Comparison of ENCODE assay signal across 20 cellular contexts in the genomic region with DNA sequence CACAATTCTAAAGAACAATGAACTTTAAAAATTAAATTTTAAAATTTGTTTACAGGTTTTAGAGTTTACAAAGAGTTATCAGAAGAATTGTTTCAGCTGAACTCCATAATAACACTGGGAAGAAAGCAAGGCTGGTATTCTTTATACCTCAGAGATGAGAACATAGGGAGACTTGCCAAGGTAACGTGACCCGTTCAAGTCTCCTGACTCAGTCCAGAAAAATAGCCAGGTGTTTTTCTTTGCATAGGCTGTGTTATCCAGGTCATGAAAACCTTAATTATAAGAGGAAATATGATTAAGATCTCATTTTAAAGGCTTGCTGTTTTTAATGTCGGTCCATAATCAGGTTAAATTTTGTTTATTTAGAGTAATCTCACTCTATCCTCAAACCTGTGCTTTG. TPM values are rescaled to one million over a fixed set of nuclear protein-coding genes. Genes with fewer than 3 reads are reported as not detected.
DNase-seq lines count a peak whose midpoint lies in the region; ATAC-seq, FAIRE-seq and TF ChIP-seq lines count a peak whose summit lies in the region.
"Had no signal": no experiment of that assay in that cellular context is flagged by ENCODE, and none has a peak within 500 bp of the region (broad histone marks: within the 10 kb centered on the region; RNA-seq: fewer than 3 reads in every experiment).

No MANE protein-coding gene starts in this region.

- H3K9me3 ChIP-seq in pancreas (no peaks in the 10 kb centered on the region), tibial artery (no peaks in the 10 kb centered on the region)

- 25 to 35% methylated on average over 3 of the region's 3 CpGs for whole genome bisulfite sequencing in pancreas, 2 donors

- ATAC-seq in pancreas, result peak; percentile 80 to 89 (median 82)
- ATAC-seq: GM12878, left lobe of liver had no signal

- intact Hi-C loops in pancreas (cut with DNase I), result no loop called here
- intact Hi-C loops in tibial artery (cut with DNase I; ENCODE audit: low total_unique reads), result no loop called here

- in situ Hi-C loops in brain microvascular endothelial cell (cut with HindIII; ENCODE audit: low pct_ligation_motif_present, low sequenced_read_pairs), result no loop called here

- H3K4me1 ChIP-seq in pancreas (peaks cover 0 to 8% (median 6%) of the 10 kb centered on the region in 3 donors), tibial artery (no peaks in the 10 kb centered on the region)

- H3K36me3 ChIP-seq in brain microvascular endothelial cell (replicated peaks) (no peaks in the 10 kb centered on the region), pancreas (no peaks in the 10 kb centered on the region), tibial artery (no peaks in the 10 kb centered on the region)

- DNase-seq in NCI-H1436 (lab: John Stamatoyannopoulos, UW) (peak; percentile 24), NCI-H1436 treated with DMSO at 0.1 percent for 48 hours (lab: John Stamatoyannopoulos, UW) (no peak), NCI-H2196 (lab: John Stamatoyannopoulos, UW; ENCODE audit: unreplicated experiment) (peak; percentile 70), brain microvascular endothelial cell (no peak), pancreas (peak in 1 of 6 donors; percentile 28), tibial artery (no peak), frontal cortex (ENCODE audit: low spot score in 2 of 2) (no peak)
- DNase-seq in activated effector memory CD4-positive, alpha-beta T cell treated with Interleukin-2 at 50 U/mL for 16 hours, result no peak
- DNase-seq: activated CD4-positive, alpha-beta memory T cell treated with anti-CD3 and anti-CD28 coated beads for 36 hours; amniotic stem cell; CD8-positive, alpha-beta memory T cell; hippocampal formation; stimulated activated CD4-positive, alpha-beta T cell treated with anti-CD3 and anti-CD28 coated beads, Interleukin-12 subunit alpha, Interleukin-12 subunit beta, amount 100 ng/mL, for 4 hours had no signal

- H3K4me3 ChIP-seq in brain microvascular endothelial cell (ENCODE audit: low read depth, low read length), result no peak overlapping the region
- H3K4me3 ChIP-seq in pancreas, result no peak overlapping the region
- H3K4me3 ChIP-seq in tibial artery, result no peak overlapping the region
- H3K4me3 ChIP-seq: GM12878 had no signal

- FAIRE-seq in pancreas (lab: Jason Lieb, UNC) (no peak), frontal cortex (lab: Jason Lieb, UNC) (no peak)
- FAIRE-seq: colon, GM12878 had no signal

- H3K27me3 ChIP-seq in brain microvascular endothelial cell (replicated peaks) (no peaks in the 10 kb centered on the region), pancreas (no peaks in the 10 kb centered on the region), tibial artery (no peaks in the 10 kb centered on the region)

- no peak for TF ChIP-seq CTCF in brain microvascular endothelial cell (IDR thresholded peaks at IDR 0.05; ENCODE audit: low read depth, low read length, missing control alignments)
- TF ChIP-seq CTCF in pancreas (IDR thresholded peaks at IDR 0.05), result no peak
- TF ChIP-seq CTCF in tibial artery (IDR thresholded peaks at IDR 0.05), result no peak

- H3K27ac ChIP-seq in brain microvascular endothelial cell, result peak overlapping the region; percentile 44
- no peak overlapping the region for H3K27ac ChIP-seq in pancreas
- no peak overlapping the region for H3K27ac ChIP-seq in tibial artery

RNA-seq across cellular contexts. Expression of gene C6orf141, which starts 8.5 kb away (rescaled TPM):
- 1 to 10 TPM; 2.4 to 9.3 (median 4.6) TPM for total RNA-seq in pancreas
- polyA plus RNA-seq in pancreas, result 10 to 100 TPM; 14.5 to 21.1 TPM
- total RNA-seq in frontal cortex, result 4.9 TPM
- total RNA-seq: activated T-helper 1 cell treated with anti-CD3 and anti-CD28 coated beads, Interleukin-12 subunit alpha, Interleukin-12 subunit beta, Interleukin-2, Interleukin-4 antibody, amounts not matched to agents 30 ng/mL and 10 ng/mL and 1 ng/mL, durations not matched to agents 14 hours and 24 hours and 36 hours; CD8-positive, alpha-beta memory T cell; GM12878 had no signal
- polyA plus RNA-seq: CD8-positive, alpha-beta memory T cell had no signal

RNA-seq across cellular contexts. Expression of gene GLYATL3, which starts 42.2 kb away (rescaled TPM):
- not detected for total RNA-seq in pancreas
- under 1 TPM in 1 of 2 donors, not detected in 1; 0.09 TPM for polyA plus RNA-seq in pancreas
- total RNA-seq in frontal cortex, result not detected
- total RNA-seq: activated CD4-positive, alpha-beta memory T cell treated with anti-CD3 and anti-CD28 coated beads for 36 hours; activated T-helper 1 cell treated with anti-CD3 and anti-CD28 coated beads, Interleukin-12 subunit alpha, Interleukin-12 subunit beta, Interleukin-2, Interleukin-4 antibody, amounts not matched to agents 30 ng/mL and 10 ng/mL and 1 ng/mL, durations not matched to agents 14 hours and 24 hours and 36 hours; CD8-positive, alpha-beta memory T cell; GM12878; left lobe of liver; myocyte; posterior vena cava; subcutaneous adipose tissue had no signal
- polyA plus RNA-seq: CD8-positive, alpha-beta memory T cell; GM12878 had no signal

Comparison
In these comparisons a context has a peak if more than half of its experiments do, and no peak if none do; other contexts are left out.
1. DNase-seq: peak in NCI-H1436 (single experiment) and NCI-H2196 (single experiment); none in NCI-H1436 treated with DMSO at 0.1 percent for 48 hours (single experiment), brain microvascular endothelial cell (single experiment), activated effector memory CD4-positive, alpha-beta T cell treated with Interleukin-2 at 50 U/mL for 16 hours (single experiment), tibial artery (0 of 2) and frontal cortex (0 of 2).